Comparison of ENCODE assay signal across 1 cellular context in genomic region chr5:32083981-32084430, GRCh38.
TF ChIP-seq lines count a peak whose summit lies in the region.

No MANE protein-coding gene starts in this region.

TF ChIP-seq in GM23338, 12 proteins besides CTCF, POLR2A, EP300 and RAD21 (continued from another document):
- TF ChIP-seq ETS1 (IDR thresholded peaks at IDR 0.05) (no peak), EZH2 (IDR thresholded peaks at IDR 0.05; ENCODE audit: low read depth, unreplicated experiment) (no peak), STAT1 (IDR thresholded peaks at IDR 0.05; ENCODE audit: unreplicated experiment) (no peak), NANOG (IDR thresholded peaks at IDR 0.05; ENCODE audit: borderline replicate concordance) (no peak), JUNB (IDR thresholded peaks at IDR 0.05; ENCODE audit: unreplicated experiment) (no peak), REST (IDR thresholded peaks at IDR 0.05; ENCODE audit: unreplicated experiment) (no peak), POLR2AphosphoS5 (IDR thresholded peaks at IDR 0.05; ENCODE audit: low read depth) (no peak), CREB1 (CRISPR knock-in tag; IDR thresholded peaks at IDR 0.05; ENCODE audit: low read depth) (no peak)
